In genomic region chr2:231198291-231199173, GRCh38 we compare ENCODE assay signal across 8 cellular contexts. TPM values are rescaled to one million over a fixed set of nuclear protein-coding genes. Genes with fewer than 3 reads are reported as not detected.
DNase-seq lines count a peak whose midpoint lies in the region; ATAC-seq and TF ChIP-seq lines count a peak whose summit lies in the region.

Gene ARMC9, plus strand, starts transcription at chr2:231198631. Its CDS starts 7,608 bp downstream, at chr2:231206239.

- intact Hi-C loops in left cardiac atrium (cut with DNase I): loop anchor here in 1 of 2 donors (10.0 kb wide), 1 partner anchor 94 kb away; no protein-coding TSS in a partner anchor
- intact Hi-C loops in upper lobe of right lung (cut with DNase I): loop anchor here (10.0 kb wide), 1 partner anchor 94 kb away; no protein-coding TSS in a partner anchor

- in situ Hi-C loops in GM13976 (cut with MboI; ENCODE audit: low sequenced_read_pairs, unreplicated experiment): no loop called here

- peak within 1 kb of the TSS; percentile 95 for H3K27ac Mint-ChIP-seq in progenitor cell of endocrine pancreas

- ATAC-seq in HG02588 (IDR thresholded peaks at IDR 0.05; ENCODE audit: unreplicated experiment): peak; percentile 94
- peak; percentile 98 to 99 for ATAC-seq in left cardiac atrium
- peak; percentile 98 for ATAC-seq in upper lobe of right lung

- no peak for TF ChIP-seq CTCF in GM13976 (IDR thresholded peaks at IDR 0.05; ENCODE audit: borderline replicate concordance, control extremely low read depth, extremely low read depth, insufficient read depth, missing control alignments)
- no peak for TF ChIP-seq CTCF in progenitor cell of endocrine pancreas (IDR thresholded peaks at IDR 0.05; ENCODE audit: unreplicated experiment)
- TF ChIP-seq CTCF in upper lobe of right lung (IDR thresholded peaks at IDR 0.05): no peak

- no peaks in the 10 kb centered on the region for H3K27me3 Mint-ChIP-seq in progenitor cell of endocrine pancreas

- H3K27me3 ChIP-seq in upper lobe of right lung: no peaks in the 10 kb centered on the region

- DNase-seq in GM13976 (ENCODE audit: low spot score): peak; percentile 97
- DNase-seq in NCI-H1048 (lab: John Stamatoyannopoulos, UW): peak; percentile 56
- DNase-seq in T-helper 1 cell: peak; percentile 38 to 70 (median 43)
- peak; percentile 32 for DNase-seq in amniotic epithelial cell (ENCODE audit: low read depth)
- peak; percentile 79 for DNase-seq in left cardiac atrium
- DNase-seq in progenitor cell of endocrine pancreas (ENCODE audit: low spot score, unreplicated experiment): peak; percentile 78
- peak; percentile 91 for DNase-seq in upper lobe of right lung

- H3K36me3 ChIP-seq in upper lobe of right lung: no peaks in the 10 kb centered on the region

- H3K9me3 Mint-ChIP-seq in progenitor cell of endocrine pancreas (ENCODE audit: low read depth): no peaks in the 10 kb centered on the region

- H3K4me3 ChIP-seq in upper lobe of right lung: peak within 1 kb of the TSS; percentile 87

- peak within 1 kb of the TSS; percentile 53 for H3K27ac ChIP-seq in upper lobe of right lung

- peaks cover 12% of the 10 kb centered on the region for H3K36me3 Mint-ChIP-seq in progenitor cell of endocrine pancreas (ENCODE audit: insufficient read depth)

- peaks cover 10% of the 10 kb centered on the region for H3K4me1 ChIP-seq in upper lobe of right lung

- H3K4me3 Mint-ChIP-seq in progenitor cell of endocrine pancreas (ENCODE audit: low read depth): peak within 1 kb of the TSS; percentile 97

- H3K4me1 Mint-ChIP-seq in progenitor cell of endocrine pancreas (ENCODE audit: low read depth): peaks cover 10% of the 10 kb centered on the region

- H3K9me3 ChIP-seq in upper lobe of right lung: no peaks in the 10 kb centered on the region

RNA-seq across cellular contexts. Expression of gene ARMC9, which starts in this region (rescaled TPM):
- 1 to 10 TPM; 3.0 to 5.9 TPM for total RNA-seq in left cardiac atrium
- 40.8 and 41.3 TPM in 2 replicates for total RNA-seq in progenitor cell of endocrine pancreas
- total RNA-seq in upper lobe of right lung: 37.1 TPM

Comparison
In these comparisons a context has a peak if more than half of its experiments do, and no peak if none do; other contexts are left out.
1. Peak in every context shown above with its lines: DNase-seq, ATAC-seq, H3K4me3 ChIP-seq and H3K27ac ChIP-seq.
2. DNase-seq: peak in every context shown above with its lines; median percentile 97 in GM13976; 91 in upper lobe of right lung; 79 in left cardiac atrium; 78 in progenitor cell of endocrine pancreas; 56 in NCI-H1048; 43 in T-helper 1 cell; 32 in amniotic epithelial cell.